In genomic region chr6:62819640-62820039, GRCh38 we compare ENCODE assay signal across 27 cellular contexts.
"Had no signal": no experiment of that assay in that cellular context is flagged by ENCODE, and none has a peak within 500 bp of the region (broad histone marks: within the 10 kb centered on the region; RNA-seq: fewer than 3 reads in every experiment).

No MANE protein-coding gene starts in this region.

- DNase-seq: hippocampal formation; kidney glomerular epithelial cell; left cardiac atrium; lower lobe of right lung; mammary epithelial cell; mesenchymal stem cell; naive B cell; natural killer cell; ovary; posterior cingulate gyrus; retina; right cardiac atrium; stimulated activated CD4-positive, alpha-beta T cell treated with anti-CD3 and anti-CD28 coated beads, Interleukin-12 subunit alpha, Interleukin-12 subunit beta, amount 100 ng/mL, for 4 hours; stimulated activated CD4-positive, alpha-beta T cell treated with anti-CD3 and anti-CD28 coated beads, Interleukin-15, amount 100 ng/mL, for 24 hours; stimulated activated CD4-positive, alpha-beta T cell treated with anti-CD3 and anti-CD28 coated beads, Interleukin-2, amount 100 ng/mL, for 24 hours; stimulated activated CD4-positive, alpha-beta T cell treated with anti-CD3 and anti-CD28 coated beads, Interleukin-4, amount 100 ng/mL, for 1 hour; stimulated activated naive B cell treated with anti-CD40 and anti-IgM and Interleukin-4, amounts not matched to agents 10 μg/mL and 1 μg/mL and 100 μg/mL, for 72 hours; stimulated activated naive CD8-positive, alpha-beta T cell treated with anti-CD3 and anti-CD28 coated beads, Interleukin-15, Interleukin-2, amounts not matched to agents 100 U/mL and 50 U/mL, for 24 hours; stomach; testis; thyroid gland; transverse colon; upper lobe of left lung had no signal

- H3K9me3 ChIP-seq: lower lobe of right lung, ovary, prostate gland, testis, thyroid gland, transverse colon had no signal

- H3K36me3 ChIP-seq: lower lobe of right lung, ovary, prostate gland, stomach, thyroid gland, transverse colon, upper lobe of left lung had no signal

- H3K27me3 ChIP-seq: ovary, stomach, testis, thyroid gland, transverse colon, upper lobe of left lung had no signal

- H3K27ac ChIP-seq: lower lobe of right lung, ovary, prostate gland, skin epidermis, stomach, testis, thyroid gland, transverse colon, upper lobe of left lung had no signal

- ATAC-seq: left cardiac atrium; left lobe of liver; natural killer cell; right cardiac atrium; sciatic nerve; stimulated activated naive B cell treated with anti-CD40 and anti-IgM and Interleukin-4, amounts not matched to agents 10 μg/mL and 1 μg/mL and 100 μg/mL, for 72 hours; stimulated activated naive CD8-positive, alpha-beta T cell treated with anti-CD3 and anti-CD28 coated beads, Interleukin-15, Interleukin-2, amounts not matched to agents 100 U/mL and 50 U/mL, for 24 hours had no signal

- H3K4me3 ChIP-seq: lower lobe of right lung, ovary, prostate gland, skin epidermis, stomach, testis, thyroid gland, transverse colon, upper lobe of left lung had no signal

- H3K4me1 ChIP-seq: lower lobe of right lung, prostate gland, stomach, testis, thyroid gland, transverse colon, upper lobe of left lung had no signal
